In the genomic region with DNA sequence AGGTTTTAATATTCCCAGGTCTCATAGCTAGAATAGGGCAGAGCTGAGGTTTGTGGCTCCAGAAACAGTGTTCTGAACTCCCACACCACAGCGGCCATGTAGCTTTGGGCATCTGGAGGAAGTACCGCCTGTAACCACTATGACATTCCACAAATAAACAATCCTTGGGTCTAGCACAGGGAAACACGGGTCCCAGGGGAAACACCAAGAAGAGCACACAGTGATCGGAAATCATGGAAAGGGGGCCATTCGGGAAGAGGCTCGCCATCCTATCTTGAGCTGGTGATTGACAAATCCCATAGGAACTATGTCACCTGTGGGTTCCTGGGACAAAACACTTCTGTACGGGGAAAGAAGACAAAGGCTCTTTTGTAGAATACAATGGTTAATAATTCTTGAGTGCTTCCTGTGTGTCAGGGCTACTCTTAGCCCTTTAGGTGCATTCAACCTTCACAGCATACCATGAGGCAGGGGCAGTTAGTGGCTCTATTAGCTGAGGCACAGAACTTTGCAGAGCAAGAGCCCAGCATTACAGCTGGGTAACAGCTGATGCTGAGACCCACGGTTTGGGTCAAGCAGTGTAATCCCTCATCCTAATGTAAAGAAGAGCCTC, we compare ENCODE assay signal across 15 cellular contexts.
DNase-seq lines count a peak whose midpoint lies in the region; ATAC-seq, FAIRE-seq and TF ChIP-seq lines count a peak whose summit lies in the region.
"Had no signal": no experiment of that assay in that cellular context is flagged by ENCODE, and none has a peak within 500 bp of the region (broad histone marks: within the 10 kb centered on the region; RNA-seq: fewer than 3 reads in every experiment).

No MANE protein-coding gene starts in this region.

- DNase-seq in EH (ENCODE audit: low read depth) (peak; percentile 32), astrocyte (ENCODE audit: low read depth) (no peak), osteocyte (ENCODE audit: extremely low spot score, unreplicated experiment) (no peak), COLO829 (ENCODE audit: low spot score) (no peak), frontal cortex (ENCODE audit: low spot score in 2 of 2) (no peak), NCI-H146 treated with DMSO at 0.1 percent for 48 hours (lab: John Stamatoyannopoulos, UW; ENCODE audit: unreplicated experiment) (no peak)
- DNase-seq: activated naive CD8-positive, alpha-beta T cell treated with anti-CD3 and anti-CD28 coated beads for 36 hours; foreskin keratinocyte; kidney; PC-9; trophoblast cell had no signal

- H3K36me3 Mint-ChIP-seq in astrocyte (ENCODE audit: low read depth, unreplicated experiment): no peaks in the 10 kb centered on the region
- H3K36me3 Mint-ChIP-seq in osteocyte (ENCODE audit: unreplicated experiment): no peaks in the 10 kb centered on the region
- H3K36me3 Mint-ChIP-seq: activated naive CD8-positive, alpha-beta T cell treated with anti-CD3 and anti-CD28 coated beads for 36 hours; natural killer cell treated with Interleukin-12 subunit alpha and Interleukin-12 subunit beta and Interleukin-15 and Interleukin-18, amount 100 ng/mL, for 72 hours had no signal

- H3K27ac Mint-ChIP-seq in astrocyte (ENCODE audit: unreplicated experiment) (peak overlapping the region; percentile 13), osteocyte (ENCODE audit: unreplicated experiment) (no peak overlapping the region)
- H3K27ac Mint-ChIP-seq: activated naive CD8-positive, alpha-beta T cell treated with anti-CD3 and anti-CD28 coated beads for 36 hours; natural killer cell treated with Interleukin-12 subunit alpha and Interleukin-12 subunit beta and Interleukin-15 and Interleukin-18, amount 100 ng/mL, for 72 hours had no signal

- ATAC-seq in GM21381 (IDR thresholded peaks at IDR 0.05; ENCODE audit: unreplicated experiment): peak; percentile 60
- peak; percentile 67 for ATAC-seq in HG03135 (IDR thresholded peaks at IDR 0.05; ENCODE audit: unreplicated experiment)
- ATAC-seq: foreskin keratinocyte had no signal

- H3K4me3 Mint-ChIP-seq in astrocyte (ENCODE audit: unreplicated experiment): no peak overlapping the region
- no peak overlapping the region for H3K4me3 Mint-ChIP-seq in osteocyte (ENCODE audit: unreplicated experiment)
- H3K4me3 Mint-ChIP-seq: activated naive CD8-positive, alpha-beta T cell treated with anti-CD3 and anti-CD28 coated beads for 36 hours; natural killer cell treated with Interleukin-12 subunit alpha and Interleukin-12 subunit beta and Interleukin-15 and Interleukin-18, amount 100 ng/mL, for 72 hours had no signal

- H2AFZ ChIP-seq in astrocyte (ENCODE audit: low read depth, low read length): no peak overlapping the region
- H2AFZ ChIP-seq: PC-9 had no signal

- H3K27me3 Mint-ChIP-seq in astrocyte (ENCODE audit: low read depth, unreplicated experiment) (peaks cover 2% of the 10 kb centered on the region), osteocyte (ENCODE audit: unreplicated experiment) (no peaks in the 10 kb centered on the region)
- H3K27me3 Mint-ChIP-seq: natural killer cell treated with Interleukin-12 subunit alpha and Interleukin-12 subunit beta and Interleukin-15 and Interleukin-18, amount 100 ng/mL, for 72 hours had no signal

- H3K4me3 ChIP-seq in astrocyte (ENCODE audit: insufficient read depth, low read depth, low read length): no peak overlapping the region
- H3K4me3 ChIP-seq: PC-9, skin epidermis had no signal

- H3K36me3 ChIP-seq in astrocyte (ENCODE audit: insufficient read depth, low read length): no peaks in the 10 kb centered on the region

- no peaks in the 10 kb centered on the region for H3K79me2 ChIP-seq in astrocyte (ENCODE audit: insufficient read depth, low read length)

- no peak overlapping the region for H3K4me2 ChIP-seq in astrocyte (ENCODE audit: low read length)
- H3K4me2 ChIP-seq: PC-9 had no signal

- H3K27me3 ChIP-seq in astrocyte (ENCODE audit: insufficient read depth, low read length): no peaks in the 10 kb centered on the region
- H3K27me3 ChIP-seq: foreskin keratinocyte had no signal

- FAIRE-seq in astrocyte (lab: Jason Lieb, UNC) (no peak), frontal cortex (lab: Jason Lieb, UNC) (no peak)
- FAIRE-seq: kidney had no signal

- TF ChIP-seq CTCF in astrocyte (IDR thresholded peaks at IDR 0.05; ENCODE audit: insufficient read depth, low read depth, low read length): no peak
- no peak for TF ChIP-seq CTCF in osteocyte (IDR thresholded peaks at IDR 0.05)

- H3K9me3 Mint-ChIP-seq in astrocyte (ENCODE audit: unreplicated experiment) (no peaks in the 10 kb centered on the region), osteocyte (ENCODE audit: unreplicated experiment) (no peaks in the 10 kb centered on the region)
- H3K9me3 Mint-ChIP-seq: activated naive CD8-positive, alpha-beta T cell treated with anti-CD3 and anti-CD28 coated beads for 36 hours had no signal

- no peaks in the 10 kb centered on the region for H3K9me3 ChIP-seq in astrocyte (ENCODE audit: insufficient read depth, low read depth, low read length)

- no peak overlapping the region for H3K27ac ChIP-seq in astrocyte (ENCODE audit: low read depth, low read length)
- H3K27ac ChIP-seq: foreskin keratinocyte, PC-9, skin epidermis had no signal

- H3K9ac ChIP-seq in astrocyte (ENCODE audit: low read length): no peak overlapping the region

- no peaks in the 10 kb centered on the region for H4K20me1 ChIP-seq in astrocyte (ENCODE audit: insufficient read depth, low read length)

- H3K4me1 Mint-ChIP-seq in astrocyte (ENCODE audit: low read depth, unreplicated experiment) (peaks cover 39% of the 10 kb centered on the region), osteocyte (ENCODE audit: unreplicated experiment) (peaks cover 3% of the 10 kb centered on the region)
- H3K4me1 Mint-ChIP-seq: activated naive CD8-positive, alpha-beta T cell treated with anti-CD3 and anti-CD28 coated beads for 36 hours had no signal

- peaks cover 38% of the 10 kb centered on the region for H3K4me1 ChIP-seq in astrocyte (ENCODE audit: insufficient read depth, low read length)
